In the genomic region with DNA sequence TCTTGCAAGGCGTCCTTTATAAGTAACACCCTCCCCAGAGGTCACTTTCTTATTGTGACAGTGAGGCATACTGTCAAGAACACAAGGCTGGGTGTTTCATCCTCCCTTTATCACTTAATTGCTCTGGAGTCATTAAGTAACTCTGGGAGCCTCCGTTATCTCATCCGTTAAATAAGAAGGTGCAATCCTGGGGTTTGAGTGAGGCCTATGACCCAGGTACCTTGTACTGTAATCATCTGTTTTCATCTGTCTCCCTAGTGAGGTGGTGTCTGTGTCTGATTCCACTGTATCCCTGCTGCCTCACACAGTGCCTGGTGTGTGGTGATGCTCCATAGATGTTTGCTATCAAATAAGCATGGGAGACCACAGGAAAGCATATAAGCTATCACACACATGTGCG, we compare ENCODE assay signal across 1 cellular context.
TF ChIP-seq lines count a peak whose summit lies in the region.

No MANE protein-coding gene starts in this region.

TF ChIP-seq in HepG2, 621 proteins besides CTCF, POLR2A, EP300 and RAD21:
- TF ChIP-seq ZNF235 (CRISPR knock-in tag; IDR thresholded peaks at IDR 0.05; ENCODE audit: borderline replicate concordance) (no peak), ZNF3 (CRISPR knock-in tag; IDR thresholded peaks at IDR 0.05) (peak; percentile 85)
